Comparison of ENCODE assay signal across 8 cellular contexts in genomic region chr12:48197549-48197966, GRCh38. TPM values are rescaled to one million over a fixed set of nuclear protein-coding genes. Genes with fewer than 3 reads are reported as not detected.
DNase-seq lines count a peak whose midpoint lies in the region; ATAC-seq lines count a peak whose summit lies in the region.

No MANE protein-coding gene starts in this region.

- H3K36me3 ChIP-seq in endocrine pancreas (ENCODE audit: control insufficient read depth, insufficient read depth, low read length) = no peaks in the 10 kb centered on the region

- DNase-seq in AML-193 (lab: John Stamatoyannopoulos, UW) (peak; percentile 36 to 60), SK-N-DZ (ENCODE audit: low spot score) (peak; percentile 47)

- H3K4me3 ChIP-seq in endocrine pancreas (ENCODE audit: control insufficient read depth, insufficient read depth, low read length) = peak overlapping the region; percentile 93
- H3K4me3 ChIP-seq in mononuclear cell (ENCODE audit: low read length) = peak overlapping the region; percentile 89

- H3K27me3 ChIP-seq in endocrine pancreas (ENCODE audit: control insufficient read depth, insufficient read depth, low read length) (no peaks in the 10 kb centered on the region), mononuclear cell (ENCODE audit: insufficient read depth, low read length) (peaks cover 27% of the 10 kb centered on the region)

- no peaks in the 10 kb centered on the region for H3K9me3 ChIP-seq in endocrine pancreas (ENCODE audit: control insufficient read depth, low read length)
- H3K9me3 ChIP-seq in mononuclear cell (ENCODE audit: low read depth, low read length) = no peaks in the 10 kb centered on the region

- H3K4me1 ChIP-seq in endocrine pancreas (ENCODE audit: control insufficient read depth, insufficient read depth, low read length) = peaks cover 8% of the 10 kb centered on the region
- peaks cover 40% of the 10 kb centered on the region for H3K4me1 ChIP-seq in mononuclear cell (ENCODE audit: insufficient read depth, low read length)

- ATAC-seq in GM18517 (IDR thresholded peaks at IDR 0.05; ENCODE audit: unreplicated experiment) (peak; percentile 3), HG03457 (IDR thresholded peaks at IDR 0.05; ENCODE audit: unreplicated experiment) (peak; percentile 14), HG03521 (IDR thresholded peaks at IDR 0.05; ENCODE audit: unreplicated experiment) (no peak), HG02981 (IDR thresholded peaks at IDR 0.05; ENCODE audit: unreplicated experiment) (no peak)

- H3K9ac ChIP-seq in endocrine pancreas (ENCODE audit: control insufficient read depth, insufficient read depth, low read length) = peak overlapping the region; percentile 89

RNA-seq across cellular contexts. Expression of gene OR10AD1, which starts 5.5 kb away (rescaled TPM):
- polyA plus RNA-seq in SK-N-DZ (2014; cell fraction: cytosol; rRNA removed) = not detected in 2 replicates
- polyA plus RNA-seq in SK-N-DZ (2014; cell fraction: nucleus; rRNA removed) = not detected in 2 replicates
- total RNA-seq in mononuclear cell = not detected

RNA-seq across cellular contexts. Expression of gene CCDC184, which starts 14.1 kb away (rescaled TPM):
- polyA plus RNA-seq in SK-N-DZ (2014; cell fraction: cytosol; rRNA removed) = 10.0 and 10.2 TPM in 2 replicates
- polyA plus RNA-seq in SK-N-DZ (2014; cell fraction: nucleus; rRNA removed) = 4.2 and 6.4 TPM in 2 replicates
- 0.63 TPM for total RNA-seq in mononuclear cell

RNA-seq across cellular contexts. Expression of gene ASB8, which starts 40.2 kb away (rescaled TPM):
- polyA plus RNA-seq in SK-N-DZ (2014; cell fraction: cytosol; rRNA removed) = 21.9 and 25.8 TPM in 2 replicates
- 9.7 and 22.2 TPM in 2 replicates for polyA plus RNA-seq in SK-N-DZ (2014; cell fraction: nucleus; rRNA removed)
- total RNA-seq in mononuclear cell = 47.3 TPM

Comparison
In these comparisons a context has a peak if more than half of its experiments do, and no peak if none do; other contexts are left out.
1. ATAC-seq: peak in GM18517 (single experiment) and HG03457 (single experiment); none in HG03521 (single experiment) and HG02981 (single experiment).